In the genomic region with DNA sequence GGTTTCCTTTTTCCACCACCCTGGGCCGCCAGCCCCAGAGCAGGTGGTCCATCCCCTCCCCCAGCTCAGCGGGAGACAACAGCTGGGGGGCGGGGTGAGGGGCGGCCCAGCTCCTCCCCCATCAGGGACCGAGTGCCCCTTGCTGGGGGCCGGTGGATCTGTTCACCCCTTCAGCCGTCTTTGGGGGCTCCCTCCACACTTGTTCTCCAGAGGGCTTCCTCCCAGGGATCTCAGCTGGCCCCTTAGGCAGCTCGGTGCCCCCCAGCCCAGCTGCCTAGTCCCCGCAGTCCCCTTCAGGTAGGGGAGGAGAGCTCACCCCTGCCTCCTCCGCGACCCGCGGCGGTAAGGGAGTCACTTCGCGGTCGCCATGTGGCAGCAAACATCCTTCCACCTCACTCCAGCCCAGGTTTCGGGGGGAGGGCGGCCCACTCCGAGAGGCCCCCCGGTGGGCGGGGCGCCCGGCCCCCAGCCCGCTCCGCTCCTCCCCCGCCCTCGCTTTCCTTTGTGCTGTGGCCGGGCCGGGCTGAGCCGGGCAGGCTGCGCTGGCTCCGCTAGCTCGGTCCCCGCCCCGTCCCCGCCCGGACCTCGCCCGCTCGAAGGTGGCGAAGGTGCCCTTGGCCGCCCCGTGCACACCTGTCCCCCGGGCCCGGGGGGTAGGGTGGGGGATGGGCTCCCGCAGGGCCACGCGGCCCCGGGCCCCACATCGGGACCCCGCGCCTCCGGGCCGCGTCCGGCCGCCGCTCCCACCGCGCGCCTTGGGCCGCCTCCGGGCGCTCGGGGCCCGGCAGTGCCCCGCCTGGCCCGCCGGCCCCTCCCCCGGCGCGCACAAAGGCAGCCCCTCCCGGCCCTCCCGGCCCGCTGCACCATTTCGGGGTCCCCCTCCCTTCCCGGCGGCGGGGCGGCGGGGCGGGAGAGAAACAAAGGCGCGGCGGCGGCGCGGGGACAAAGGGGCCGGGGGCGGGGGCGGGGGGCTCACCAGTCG, we compare ENCODE assay signal across 8 cellular contexts. TPM values are rescaled to one million over a fixed set of nuclear protein-coding genes. Genes with fewer than 3 reads are reported as not detected.
DNase-seq lines count a peak whose midpoint lies in the region; ATAC-seq and TF ChIP-seq lines count a peak whose summit lies in the region.

No MANE protein-coding gene starts in this region.

- DNase-seq in NCI-H748 (lab: John Stamatoyannopoulos, UW; ENCODE audit: unreplicated experiment) (peak; percentile 67), NCI-H748 treated with DMSO at 0.1 percent for 48 hours (lab: John Stamatoyannopoulos, UW) (no peak), natural killer cell (peak; percentile 56), AML-193 (lab: John Stamatoyannopoulos, UW) (no peak)
- DNase-seq in activated CD4-positive, alpha-beta T cell treated with anti-CD3 and anti-CD28 coated beads, Interleukin-2, amount 50 U/mL, for 4 hours: peak; percentile 21 to 34

- ATAC-seq in natural killer cell: peak; percentile 55 to 66 (median 66)

- H3K27ac Mint-ChIP-seq in IgD-negative memory B cell (no peak overlapping the region), natural killer cell (peak overlapping the region in 1 of 2 donors; percentile 76)

- peak overlapping the region; percentile 56 for H3K9ac ChIP-seq in endocrine pancreas (ENCODE audit: control insufficient read depth, insufficient read depth, low read length)

- H3K4me3 Mint-ChIP-seq in IgD-negative memory B cell: peak overlapping the region; percentile 35 to 79 (median 66)
- H3K4me3 Mint-ChIP-seq in natural killer cell: peak overlapping the region; percentile 63

- no peaks in the 10 kb centered on the region for H3K36me3 Mint-ChIP-seq in IgD-negative memory B cell
- H3K36me3 Mint-ChIP-seq in natural killer cell: no peaks in the 10 kb centered on the region

- H3K36me3 ChIP-seq in endocrine pancreas (ENCODE audit: control insufficient read depth, insufficient read depth, low read length) (no peaks in the 10 kb centered on the region), urinary bladder (ENCODE audit: insufficient read depth) (no peaks in the 10 kb centered on the region)

- 1% methylated on average over 92 of the region's 93 CpGs for WGBS in urinary bladder

- H3K27me3 Mint-ChIP-seq in IgD-negative memory B cell (peaks cover 5% of the 10 kb centered on the region), natural killer cell (ENCODE audit: low read depth in 2 of 2) (peaks cover 0 to 16% of the 10 kb centered on the region in 2 donors)

- H3K4me1 Mint-ChIP-seq in IgD-negative memory B cell: peaks cover 0 to 4% (median 2%) of the 10 kb centered on the region in 3 donors
- H3K4me1 Mint-ChIP-seq in natural killer cell: peaks cover 14 to 57% of the 10 kb centered on the region in 2 donors

- H3K4me1 ChIP-seq in endocrine pancreas (ENCODE audit: control insufficient read depth, insufficient read depth, low read length): no peaks in the 10 kb centered on the region
- H3K4me1 ChIP-seq in urinary bladder (ENCODE audit: insufficient read depth): no peaks in the 10 kb centered on the region

- H3K9me3 Mint-ChIP-seq in IgD-negative memory B cell: peaks cover 0 to 2% (median 0%) of the 10 kb centered on the region in 3 donors
- H3K9me3 Mint-ChIP-seq in natural killer cell: no peaks in the 10 kb centered on the region

- H3K9me3 ChIP-seq in endocrine pancreas (ENCODE audit: control insufficient read depth, low read length): no peaks in the 10 kb centered on the region

- intact Hi-C loops in natural killer cell (cut with micrococcal nuclease): no loop called here

- no peak for TF ChIP-seq CTCF in natural killer cell (IDR thresholded peaks at IDR 0.05)

- H3K27me3 ChIP-seq in endocrine pancreas (ENCODE audit: control insufficient read depth, insufficient read depth, low read length): no peaks in the 10 kb centered on the region

- no peak overlapping the region for H3K27ac ChIP-seq in urinary bladder (ENCODE audit: low read depth)

- H3K4me3 ChIP-seq in endocrine pancreas (ENCODE audit: control insufficient read depth, insufficient read depth, low read length) (no peak overlapping the region), urinary bladder (ENCODE audit: low read depth, low read length) (peak overlapping the region; percentile 87)

RNA-seq across cellular contexts. Expression of a gene that starts 0.7 kb away (rescaled TPM):
- polyA plus RNA-seq in IgD-negative memory B cell (0.54 TPM), urinary bladder (96.5 TPM)
- total RNA-seq in natural killer cell (10 to 100 TPM; 13.7 to 25.2 (median 15.0) TPM), urinary bladder (53.9 TPM)

RNA-seq across cellular contexts. Expression of a gene that starts 24.7 kb away (rescaled TPM):
- polyA plus RNA-seq in IgD-negative memory B cell (16.3 TPM), urinary bladder (728 TPM)
- total RNA-seq in natural killer cell (10 to 100 TPM in 2 of 3 donors, 1 to 10 TPM in 1; 9.7 to 58.7 (median 14.7) TPM), urinary bladder (102 TPM)

RNA-seq across cellular contexts. Expression of a gene that starts 26.1 kb away (rescaled TPM):
- polyA plus RNA-seq in IgD-negative memory B cell (23.1 TPM), urinary bladder (2.4 TPM)
- total RNA-seq in natural killer cell (10 to 100 TPM; 21.6 to 27.9 (median 23.3) TPM), urinary bladder (0.58 TPM)

RNA-seq across cellular contexts. Expression of a gene that starts 36.9 kb away (rescaled TPM):
- 154 TPM for polyA plus RNA-seq in IgD-negative memory B cell
- 10 to 100 TPM in 1 of 3 donors, 1 to 10 TPM in 2; 3.5 to 19.8 (median 9.1) TPM for total RNA-seq in natural killer cell
- total RNA-seq in urinary bladder: 2.9 TPM
- polyA plus RNA-seq in urinary bladder: 8.5 TPM

RNA-seq across cellular contexts. Expression of a gene that starts 44.0 kb away (rescaled TPM):
- polyA plus RNA-seq in IgD-negative memory B cell (74.2 TPM), urinary bladder (65.6 TPM)
- total RNA-seq in natural killer cell (100 to 1,000 TPM in 1 of 3 donors, 10 to 100 TPM in 2; 66.6 to 106 (median 78.3) TPM), urinary bladder (27.4 TPM)

Comparison
In these comparisons a context has a peak if more than half of its experiments do, and no peak if none do; other contexts are left out.
1. DNase-seq: peak in NCI-H748 (single experiment), activated CD4-positive, alpha-beta T cell treated with anti-CD3 and anti-CD28 coated beads, Interleukin-2, amount 50 U/mL, for 4 hours (2 of 2) and natural killer cell (single experiment); none in NCI-H748 treated with DMSO at 0.1 percent for 48 hours (single experiment) and AML-193 (0 of 2).
2. RNA of a gene that starts 26.1 kb away (total RNA-seq): 21.6 to 27.9 TPM in natural killer cell; 0.58 TPM in urinary bladder (single experiment); every median in the first group is over 10 times any median in the second.